In the genomic region with DNA sequence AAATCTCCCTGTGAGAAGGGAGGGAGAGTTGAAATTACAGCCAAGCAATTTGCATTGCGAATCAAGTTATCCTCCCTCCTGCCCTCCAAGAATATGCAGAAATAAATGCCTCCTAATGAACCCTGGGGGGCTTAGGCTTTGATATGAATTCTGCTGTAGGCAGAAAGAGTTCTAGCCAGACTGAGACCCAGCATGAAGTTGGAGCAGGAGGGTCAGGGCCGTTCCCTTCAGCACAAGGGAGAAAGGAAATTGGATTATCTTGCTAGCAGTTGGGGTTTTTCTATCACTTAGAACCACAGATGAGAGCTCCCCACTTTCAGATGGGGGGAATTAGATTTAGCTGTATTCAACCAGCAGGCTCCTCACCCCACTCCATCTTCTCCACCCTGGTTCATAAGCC, we compare ENCODE assay signal across 29 cellular contexts.
"Had no signal": no experiment of that assay in that cellular context is flagged by ENCODE, and none has a peak within 500 bp of the region (broad histone marks: within the 10 kb centered on the region; RNA-seq: fewer than 3 reads in every experiment).

No MANE protein-coding gene starts in this region.

- H3K4me1 Mint-ChIP-seq: activated CD4-positive, alpha-beta T cell treated with anti-CD3 and anti-CD28 coated beads, Interleukin-2, amount 10 ng/mL, durations not matched to agents 24 days and 14 days; activated naive CD4-positive, alpha-beta T cell treated with anti-CD3 and anti-CD28 coated beads, Interleukin-2, amount 50 U/mL, for 24 hours; activated naive CD8-positive, alpha-beta T cell treated with anti-CD3 and anti-CD28 coated beads, Interleukin-2, amount 10 ng/mL, durations not matched to agents 7 days and 5 days; T-cell; T-helper 17 cell had no signal

- H3K27ac ChIP-seq: ascending aorta, breast epithelium, PC-9, RWPE1, WERI-Rb-1 had no signal

- H3K4me2 ChIP-seq: PC-9 had no signal

- H3K36me3 ChIP-seq: ascending aorta, breast epithelium, WERI-Rb-1 had no signal

- H3K4me1 ChIP-seq: ascending aorta, breast epithelium had no signal

- H3K36me3 Mint-ChIP-seq: activated naive CD4-positive, alpha-beta T cell treated with anti-CD3 and anti-CD28 coated beads, Interleukin-2, amount 50 U/mL, for 24 hours; activated naive CD8-positive, alpha-beta T cell treated with anti-CD3 and anti-CD28 coated beads, Interleukin-2, amount 10 ng/mL, durations not matched to agents 7 days and 5 days; T-cell had no signal

- H3K9me3 ChIP-seq: ascending aorta, breast epithelium had no signal

- H3K4me3 Mint-ChIP-seq: activated CD4-positive, alpha-beta T cell treated with anti-CD3 and anti-CD28 coated beads, Interleukin-2, amount 10 ng/mL, durations not matched to agents 24 days and 14 days; activated CD8-positive, alpha-beta T cell treated with anti-CD3 and anti-CD28 coated beads, Interleukin-2, amount 10 ng/mL, durations not matched to agents 7 days and 5 days; activated naive CD4-positive, alpha-beta T cell treated with anti-CD3 and anti-CD28 coated beads, Interleukin-2, amount 50 U/mL, for 24 hours; activated naive CD8-positive, alpha-beta T cell treated with anti-CD3 and anti-CD28 coated beads, Interleukin-2, amount 10 ng/mL, durations not matched to agents 7 days and 5 days; activated T-cell treated with anti-CD3 and anti-CD28 coated beads, Interleukin-2, amount 50 U/mL, for 24 hours; T-cell; T-helper 17 cell had no signal

- H3K9me3 Mint-ChIP-seq: activated CD4-positive, alpha-beta T cell treated with anti-CD3 and anti-CD28 coated beads, Interleukin-2, amount 10 ng/mL, durations not matched to agents 24 days and 14 days; activated naive CD4-positive, alpha-beta T cell treated with anti-CD3 and anti-CD28 coated beads, Interleukin-2, amount 50 U/mL, for 24 hours; activated T-cell treated with anti-CD3 and anti-CD28 coated beads, Interleukin-2, amount 50 U/mL, for 24 hours; activated T-helper 2 cell treated with anti-CD3 and anti-CD28 coated beads, Interferon-gamma antibody, Interleukin-2, Interleukin-4, amounts not matched to agents 10 μg/mL and 5 μg/mL and 100 μg/mL, durations not matched to agents 14 hours and 24 hours and 36 hours had no signal

- H3K4me3 ChIP-seq: ascending aorta, breast epithelium, PC-9 had no signal

- DNase-seq: activated CD4-positive, alpha-beta T cell treated with anti-CD3 and anti-CD28 coated beads, Interleukin-2, amount 10 ng/mL, durations not matched to agents 24 days and 14 days; activated CD4-positive, alpha-beta T cell treated with anti-CD3 and anti-CD28 coated beads, Interleukin-2, amount 50 U/mL, for 48 hours; activated CD8-positive, alpha-beta T cell treated with anti-CD3 and anti-CD28 coated beads, Interleukin-2, amount 10 ng/mL, durations not matched to agents 7 days and 5 days; activated gamma-delta T cell; activated naive CD4-positive, alpha-beta T cell treated with Interleukin-2 at 50 U/mL for 16 hours; activated naive CD8-positive, alpha-beta T cell treated with anti-CD3 and anti-CD28 coated beads, Interleukin-2, amount 10 ng/mL, durations not matched to agents 7 days and 5 days; activated T-cell treated with anti-CD3 and anti-CD28 coated beads, Interleukin-2, amount 50 U/mL, for 24 hours; amygdala; KG1; MM.1S; MV-4-11; NCI-H1092; NCI-H146; NCI-H187 treated with DMSO at 0.1 percent for 48 hours; NCI-H2171 treated with DMSO at 0.1 percent for 48 hours; NCI-H2227 treated with DMSO at 0.1 percent for 48 hours; NCI-H510A treated with DMSO at 0.1 percent for 48 hours; NCI-H526 treated with DMSO at 0.1 percent for 48 hours; PC-9; SIG-M5; T-cell; T-helper 17 cell; T-helper 9 cell; WERI-Rb-1 had no signal

- H3K27me3 ChIP-seq: ascending aorta, breast epithelium had no signal

- H3K27ac Mint-ChIP-seq: activated CD4-positive, alpha-beta T cell treated with anti-CD3 and anti-CD28 coated beads, Interleukin-2, amount 10 ng/mL, durations not matched to agents 24 days and 14 days; activated CD8-positive, alpha-beta T cell treated with anti-CD3 and anti-CD28 coated beads, Interleukin-2, amount 10 ng/mL, durations not matched to agents 7 days and 5 days; activated naive CD4-positive, alpha-beta T cell treated with anti-CD3 and anti-CD28 coated beads, Interleukin-2, amount 50 U/mL, for 24 hours; activated naive CD8-positive, alpha-beta T cell treated with anti-CD3 and anti-CD28 coated beads, Interleukin-2, amount 10 ng/mL, durations not matched to agents 7 days and 5 days; activated T-cell treated with anti-CD3 and anti-CD28 coated beads, Interleukin-2, amount 50 U/mL, for 24 hours; activated T-helper 2 cell treated with anti-CD3 and anti-CD28 coated beads, Interferon-gamma antibody, Interleukin-2, Interleukin-4, amounts not matched to agents 10 μg/mL and 5 μg/mL and 100 μg/mL, durations not matched to agents 14 hours and 24 hours and 36 hours; T-cell; T-helper 17 cell had no signal
